Comparison of ENCODE assay signal across 23 cellular contexts in genomic region chr1:7515175-7515574, GRCh38.
"Had no signal": no experiment of that assay in that cellular context is flagged by ENCODE, and none has a peak within 500 bp of the region (broad histone marks: within the 10 kb centered on the region; RNA-seq: fewer than 3 reads in every experiment).

No MANE protein-coding gene starts in this region.

- H3K4me3 ChIP-seq: coronary artery, heart left ventricle, left ventricle myocardium inferior, lung, right atrium auricular region, sigmoid colon, skin epidermis, stomach had no signal

- DNase-seq: effector CD4-positive, alpha-beta T cell; endodermal cell; foreskin melanocyte; hippocampal formation; left ventricle myocardium inferior; mesenchymal stem cell; midbrain; naive B cell; occipital lobe; sigmoid colon; stimulated activated CD4-positive, alpha-beta T cell treated with anti-CD3 and anti-CD28 coated beads, Interleukin-2, amount 100 ng/mL, for 24 hours; stimulated activated CD4-positive, alpha-beta T cell treated with anti-CD3 and anti-CD28 coated beads, Interleukin-4, amount 100 ng/mL, for 4 hours; stimulated activated naive B cell treated with anti-CD40 and anti-IgM and Interleukin-4, amounts not matched to agents 10 μg/mL and 1 μg/mL and 100 μg/mL, for 72 hours; stomach; substantia nigra; trophoblast cell had no signal

- H3K27ac ChIP-seq: coronary artery, heart left ventricle, left ventricle myocardium inferior, sigmoid colon, skin epidermis, stomach had no signal

- FAIRE-seq: endothelial cell of umbilical vein, urothelium cell line had no signal

- H3K27me3 ChIP-seq: heart left ventricle, right atrium auricular region, sigmoid colon had no signal

- ATAC-seq: heart left ventricle; stimulated activated naive B cell treated with anti-CD40 and anti-IgM and Interleukin-4, amounts not matched to agents 10 μg/mL and 1 μg/mL and 100 μg/mL, for 72 hours had no signal

- H3K36me3 ChIP-seq: heart left ventricle, left ventricle myocardium inferior, right atrium auricular region, sigmoid colon, stomach had no signal

- H3K4me1 ChIP-seq: sigmoid colon, stomach had no signal

- H3K9me3 ChIP-seq: heart left ventricle, left ventricle myocardium inferior, right atrium auricular region, sigmoid colon, stomach had no signal
